ENCODE assay signal across 8 cellular contexts in the genomic region with DNA sequence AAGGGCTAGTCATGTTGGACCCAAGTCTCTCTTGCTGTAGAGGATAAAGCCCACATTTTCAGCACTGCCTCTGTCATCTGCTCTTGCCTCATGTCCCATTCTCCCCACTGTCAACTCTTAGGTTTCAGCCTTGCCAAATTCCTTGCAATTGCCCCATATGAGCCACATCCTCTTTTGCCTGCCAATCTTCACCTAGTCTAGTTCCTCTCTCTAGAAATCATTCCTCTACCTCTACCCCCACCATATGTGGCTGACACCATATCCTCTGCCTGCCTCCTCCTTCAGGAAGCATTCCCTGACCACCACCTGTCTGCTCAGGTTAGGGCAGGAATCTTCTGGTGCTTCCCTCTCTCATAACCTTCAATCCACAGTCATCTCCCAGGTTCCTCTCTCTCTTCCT. TPM values are rescaled to one million over a fixed set of nuclear protein-coding genes. Genes with fewer than 3 reads are reported as not detected.
DNase-seq lines count a peak whose midpoint lies in the region; ATAC-seq lines count a peak whose summit lies in the region.

No MANE protein-coding gene starts in this region.

- peak; percentile 44 for ATAC-seq in stimulated activated memory B cell treated with anti-CD40 and anti-IgM and Interleukin-4, amounts not matched to agents 10 μg/mL and 1 μg/mL and 100 μg/mL, for 72 hours
- ATAC-seq in HG02970 (IDR thresholded peaks at IDR 0.05; ENCODE audit: low FRiP score, unreplicated experiment): no peak

- H3K27me3 Mint-ChIP-seq in activated CD4-positive, alpha-beta memory T cell treated with anti-CD3 and anti-CD28 coated beads for 36 hours: no peaks in the 10 kb centered on the region
- H3K27me3 Mint-ChIP-seq in activated CD4-positive, alpha-beta memory T cell treated with anti-CD3 and anti-CD28 coated beads, Interleukin-2, amount 10 ng/mL, durations not matched to agents 7 days and 5 days: no peaks in the 10 kb centered on the region
- no peaks in the 10 kb centered on the region for H3K27me3 Mint-ChIP-seq in stimulated activated memory B cell treated with anti-CD40 and anti-IgM and Interleukin-4, amounts not matched to agents 10 μg/mL and 1 μg/mL and 100 μg/mL, for 72 hours

- H3K4me3 Mint-ChIP-seq in activated CD4-positive, alpha-beta memory T cell treated with anti-CD3 and anti-CD28 coated beads for 36 hours: no peak overlapping the region
- no peak overlapping the region for H3K4me3 Mint-ChIP-seq in activated CD4-positive, alpha-beta memory T cell treated with anti-CD3 and anti-CD28 coated beads, Interleukin-2, amount 10 ng/mL, durations not matched to agents 7 days and 5 days
- no peak overlapping the region for H3K4me3 Mint-ChIP-seq in stimulated activated memory B cell treated with anti-CD40 and anti-IgM and Interleukin-4, amounts not matched to agents 10 μg/mL and 1 μg/mL and 100 μg/mL, for 72 hours

- CTCF ChIA-PET in activated CD4-positive, alpha-beta memory T cell treated with anti-CD3 and anti-CD28 coated beads for 36 hours (lab: Charles Lee): interaction anchor here (1.2 to 2.6 kb wide), 4 partner anchors 14 to 184 kb away, joined by 3 to 17 read pairs (median 6); no protein-coding TSS in a partner anchor
- CTCF ChIA-PET in activated CD4-positive, alpha-beta memory T cell treated with anti-CD3 and anti-CD28 coated beads, Interleukin-2, amount 10 ng/mL, durations not matched to agents 7 days and 5 days (lab: Charles Lee): interaction anchor here (1.5 kb wide), 1 partner anchor 170 kb away, joined by 4 read pairs; no protein-coding TSS in a partner anchor

- DNase-seq in activated CD4-positive, alpha-beta memory T cell treated with anti-CD3 and anti-CD28 coated beads for 36 hours: no peak
- no peak for DNase-seq in activated CD4-positive, alpha-beta memory T cell treated with anti-CD3 and anti-CD28 coated beads, Interleukin-2, amount 10 ng/mL, durations not matched to agents 7 days and 5 days
- DNase-seq in SIG-M5 (lab: John Stamatoyannopoulos, UW) (peak; percentile 79), fibroblast of gingiva (ENCODE audit: low read depth) (peak; percentile 77), amniotic stem cell (lab: John Stamatoyannopoulos, UW) (no peak), glomerular visceral epithelial cell (ENCODE audit: extremely low spot score) (no peak)

- H3K27ac Mint-ChIP-seq in activated CD4-positive, alpha-beta memory T cell treated with anti-CD3 and anti-CD28 coated beads for 36 hours: peak overlapping the region; percentile 5
- H3K27ac Mint-ChIP-seq in activated CD4-positive, alpha-beta memory T cell treated with anti-CD3 and anti-CD28 coated beads, Interleukin-2, amount 10 ng/mL, durations not matched to agents 7 days and 5 days: no peak overlapping the region
- H3K27ac Mint-ChIP-seq in stimulated activated memory B cell treated with anti-CD40 and anti-IgM and Interleukin-4, amounts not matched to agents 10 μg/mL and 1 μg/mL and 100 μg/mL, for 72 hours: peak overlapping the region; percentile 3

- H3K9me3 Mint-ChIP-seq in activated CD4-positive, alpha-beta memory T cell treated with anti-CD3 and anti-CD28 coated beads for 36 hours: no peaks in the 10 kb centered on the region
- H3K9me3 Mint-ChIP-seq in activated CD4-positive, alpha-beta memory T cell treated with anti-CD3 and anti-CD28 coated beads, Interleukin-2, amount 10 ng/mL, durations not matched to agents 7 days and 5 days: no peaks in the 10 kb centered on the region
- H3K9me3 Mint-ChIP-seq in stimulated activated memory B cell treated with anti-CD40 and anti-IgM and Interleukin-4, amounts not matched to agents 10 μg/mL and 1 μg/mL and 100 μg/mL, for 72 hours: no peaks in the 10 kb centered on the region

- peaks cover 38% of the 10 kb centered on the region for H3K4me1 Mint-ChIP-seq in activated CD4-positive, alpha-beta memory T cell treated with anti-CD3 and anti-CD28 coated beads for 36 hours (ENCODE audit: low read depth)
- H3K4me1 Mint-ChIP-seq in activated CD4-positive, alpha-beta memory T cell treated with anti-CD3 and anti-CD28 coated beads, Interleukin-2, amount 10 ng/mL, durations not matched to agents 7 days and 5 days: peaks cover 29% of the 10 kb centered on the region
- H3K4me1 Mint-ChIP-seq in stimulated activated memory B cell treated with anti-CD40 and anti-IgM and Interleukin-4, amounts not matched to agents 10 μg/mL and 1 μg/mL and 100 μg/mL, for 72 hours: peaks cover 39% of the 10 kb centered on the region

- intact Hi-C loops in activated CD4-positive, alpha-beta memory T cell treated with anti-CD3 and anti-CD28 coated beads for 36 hours (cut with micrococcal nuclease): no loop called here

- peaks cover 11% of the 10 kb centered on the region for H3K36me3 Mint-ChIP-seq in activated CD4-positive, alpha-beta memory T cell treated with anti-CD3 and anti-CD28 coated beads for 36 hours
- H3K36me3 Mint-ChIP-seq in activated CD4-positive, alpha-beta memory T cell treated with anti-CD3 and anti-CD28 coated beads, Interleukin-2, amount 10 ng/mL, durations not matched to agents 7 days and 5 days (ENCODE audit: low read depth): peaks cover 16% of the 10 kb centered on the region
- H3K36me3 Mint-ChIP-seq in stimulated activated memory B cell treated with anti-CD40 and anti-IgM and Interleukin-4, amounts not matched to agents 10 μg/mL and 1 μg/mL and 100 μg/mL, for 72 hours: peaks cover 19% of the 10 kb centered on the region

- POLR2A ChIA-PET in activated CD4-positive, alpha-beta memory T cell treated with anti-CD3 and anti-CD28 coated beads for 36 hours (lab: Charles Lee): no interaction called here
- POLR2A ChIA-PET in activated CD4-positive, alpha-beta memory T cell treated with anti-CD3 and anti-CD28 coated beads, Interleukin-2, amount 10 ng/mL, durations not matched to agents 7 days and 5 days (lab: Charles Lee): interaction anchor here (2.1 kb wide), 1 partner anchor 38 kb away, joined by 10 read pairs; the partner anchor contains the start of gene SLC9A1

RNA-seq across cellular contexts. Expression of gene SLC9A1, which starts 38.2 kb away (rescaled TPM):
- 10 to 100 TPM; 16.0 to 17.8 TPM for total RNA-seq in activated CD4-positive, alpha-beta memory T cell treated with anti-CD3 and anti-CD28 coated beads for 36 hours
- 10 to 100 TPM; 26.6 to 27.5 TPM for total RNA-seq in activated CD4-positive, alpha-beta memory T cell treated with anti-CD3 and anti-CD28 coated beads, Interleukin-2, amount 10 ng/mL, durations not matched to agents 7 days and 5 days

Comparison
In these comparisons a context has a peak if more than half of its experiments do, and no peak if none do; other contexts are left out.
1. DNase-seq: peak in SIG-M5 (single experiment) and fibroblast of gingiva (single experiment); none in activated CD4-positive, alpha-beta memory T cell treated with anti-CD3 and anti-CD28 coated beads for 36 hours (single experiment), activated CD4-positive, alpha-beta memory T cell treated with anti-CD3 and anti-CD28 coated beads, Interleukin-2, amount 10 ng/mL, durations not matched to agents 7 days and 5 days (single experiment), amniotic stem cell (single experiment) and glomerular visceral epithelial cell (single experiment).